Comparison of ENCODE assay signal across 19 cellular contexts in genomic region chr13:87893982-87894527, GRCh38.
"Had no signal": no experiment of that assay in that cellular context is flagged by ENCODE, and none has a peak within 500 bp of the region (broad histone marks: within the 10 kb centered on the region; RNA-seq: fewer than 3 reads in every experiment).

No MANE protein-coding gene starts in this region.

- H3K4me1 Mint-ChIP-seq: activated CD4-positive, alpha-beta memory T cell treated with anti-CD3 and anti-CD28 coated beads, Interleukin-2, amount 10 ng/mL, durations not matched to agents 7 days and 5 days; activated naive CD8-positive, alpha-beta T cell treated with anti-CD3 and anti-CD28 coated beads, Interleukin-2, amount 50 U/mL, for 24 hours; nephron progenitor cell had no signal

- H3K9me3 ChIP-seq: gastrocnemius medialis, prostate gland, right lobe of liver had no signal

- H3K27ac ChIP-seq: coronary artery, gastrocnemius medialis, left lung, prostate gland, right lobe of liver, VCaP had no signal

- H3K27ac Mint-ChIP-seq: activated CD4-positive, alpha-beta memory T cell treated with anti-CD3 and anti-CD28 coated beads, Interleukin-2, amount 10 ng/mL, durations not matched to agents 7 days and 5 days; activated naive CD8-positive, alpha-beta T cell treated with anti-CD3 and anti-CD28 coated beads, Interleukin-2, amount 50 U/mL, for 24 hours; activated T-helper 1 cell treated with anti-CD3 and anti-CD28 coated beads, Interleukin-12 subunit alpha, Interleukin-12 subunit beta, Interleukin-2, Interleukin-4 antibody, amounts not matched to agents 30 ng/mL and 10 ng/mL and 1 ng/mL, durations not matched to agents 14 hours and 24 hours and 36 hours; nephron progenitor cell; type B pancreatic cell had no signal

- H3K4me1 ChIP-seq: gastrocnemius medialis, left lung, prostate gland, right lobe of liver had no signal

- H3K9me3 Mint-ChIP-seq: nephron progenitor cell had no signal

- H3K36me3 ChIP-seq: gastrocnemius medialis, left lung, prostate gland, right lobe of liver had no signal

- H3K36me3 Mint-ChIP-seq: type B pancreatic cell had no signal

- H3K4me3 ChIP-seq: coronary artery, gastrocnemius medialis, left lung, prostate gland, right lobe of liver had no signal

- ATAC-seq: activated naive CD8-positive, alpha-beta T cell treated with anti-CD3 and anti-CD28 coated beads, Interleukin-2, amount 50 U/mL, for 24 hours; gastrocnemius medialis; left lung; right lobe of liver had no signal

- H3K27me3 Mint-ChIP-seq: activated CD4-positive, alpha-beta memory T cell treated with anti-CD3 and anti-CD28 coated beads, Interleukin-2, amount 10 ng/mL, durations not matched to agents 7 days and 5 days; activated naive CD8-positive, alpha-beta T cell treated with anti-CD3 and anti-CD28 coated beads, Interleukin-2, amount 50 U/mL, for 24 hours had no signal

- H3K4me3 Mint-ChIP-seq: activated CD4-positive, alpha-beta memory T cell treated with anti-CD3 and anti-CD28 coated beads, Interleukin-2, amount 10 ng/mL, durations not matched to agents 7 days and 5 days; activated naive CD8-positive, alpha-beta T cell treated with anti-CD3 and anti-CD28 coated beads, Interleukin-2, amount 50 U/mL, for 24 hours; activated T-helper 1 cell treated with anti-CD3 and anti-CD28 coated beads, Interleukin-12 subunit alpha, Interleukin-12 subunit beta, Interleukin-2, Interleukin-4 antibody, amounts not matched to agents 30 ng/mL and 10 ng/mL and 1 ng/mL, durations not matched to agents 14 hours and 24 hours and 36 hours; nephron progenitor cell; type B pancreatic cell had no signal

- DNase-seq: activated CD4-positive, alpha-beta memory T cell treated with anti-CD3 and anti-CD28 coated beads, Interleukin-2, amount 10 ng/mL, durations not matched to agents 7 days and 5 days; activated CD8-positive, alpha-beta memory T cell treated with anti-CD3 and anti-CD28 coated beads, Interleukin-2, amount 50 U/mL, for 4 hours; activated naive CD4-positive, alpha-beta T cell; activated naive CD8-positive, alpha-beta T cell treated with anti-CD3 and anti-CD28 coated beads, Interleukin-2, amount 50 U/mL, for 24 hours; central memory CD4-positive, alpha-beta T cell; effector CD4-positive, alpha-beta T cell; gastrocnemius medialis; islet precursor cell; left lung; nephron progenitor cell; right lobe of liver; stimulated activated CD4-positive, alpha-beta T cell treated with anti-CD3 and anti-CD28 coated beads, Interleukin-1b, Interleukin-23, amount 100 ng/mL, for 48 hours; stimulated activated naive CD4-positive, alpha-beta T cell; substantia nigra had no signal

- H3K27me3 ChIP-seq: gastrocnemius medialis, left lung, right lobe of liver had no signal
